Comparison of ENCODE assay signal across 10 cellular contexts in the genomic region with DNA sequence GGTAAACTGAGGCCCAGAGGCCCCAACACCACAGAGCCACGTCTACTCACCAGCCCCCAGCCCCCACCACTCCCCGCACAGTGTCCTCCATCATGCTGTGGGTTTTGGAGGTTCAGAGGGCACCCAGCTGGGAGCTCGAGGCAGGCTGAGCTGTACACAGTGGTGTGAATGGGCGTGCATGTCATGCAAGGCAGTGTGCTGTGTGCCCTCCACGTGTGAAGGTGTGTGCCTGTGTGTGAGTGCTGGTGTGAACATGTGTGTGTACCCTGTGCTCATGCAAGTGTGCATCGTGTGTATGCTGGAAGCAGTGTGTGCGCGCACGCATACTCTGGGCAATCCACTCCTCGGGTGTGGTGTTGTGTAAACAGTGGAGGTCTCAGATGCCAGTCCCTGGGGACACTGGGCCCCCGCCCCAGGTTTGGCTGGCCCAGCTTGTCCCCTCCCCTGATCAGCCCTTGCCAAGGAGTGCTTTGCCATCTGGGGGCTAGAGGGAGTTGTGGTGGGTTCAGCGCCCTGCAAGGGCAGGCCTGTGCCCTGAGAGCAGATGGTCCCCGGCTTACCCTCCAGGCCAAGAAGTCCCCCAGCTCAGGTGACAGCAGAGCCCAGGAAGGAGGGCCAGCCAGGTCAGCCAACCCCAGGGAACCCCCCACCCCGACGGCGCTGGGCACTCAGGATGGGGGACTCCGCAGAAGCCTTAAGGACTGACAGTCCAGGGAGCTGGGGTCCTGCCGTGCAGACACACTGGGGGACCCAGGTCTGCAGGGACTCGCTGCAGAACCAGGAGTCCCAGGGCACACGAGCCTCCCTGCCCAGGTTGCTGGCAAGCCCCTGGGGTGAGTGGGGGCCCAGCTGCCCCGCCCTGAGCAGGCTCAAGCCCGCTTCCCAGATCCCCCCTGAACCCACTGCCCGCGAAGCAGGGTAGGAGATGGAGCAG. TPM values are rescaled to one million over a fixed set of nuclear protein-coding genes. Genes with fewer than 3 reads are reported as not detected.
A peak's percentile ranks its signal among the peaks of the same experiment; 100 is the strongest.
DNase-seq lines count a peak whose midpoint lies in the region; ATAC-seq and TF ChIP-seq lines count a peak whose summit lies in the region.
"Had no signal": no experiment of that assay in that cellular context is flagged by ENCODE, and none has a peak within 500 bp of the region (broad histone marks: within the 10 kb centered on the region; RNA-seq: fewer than 3 reads in every experiment).

No MANE protein-coding gene starts in this region.

- H3K4me1 ChIP-seq in mesenchymal stem cell (ENCODE audit: control insufficient read depth, insufficient read depth, low read depth, low read length), result peaks cover 65% of the 10 kb centered on the region
- peaks cover 1 to 22% of the 10 kb centered on the region in 2 donors for H3K4me1 ChIP-seq in uterus

- peaks cover 14% of the 10 kb centered on the region for H3K4me1 Mint-ChIP-seq in activated CD4-positive, alpha-beta memory T cell treated with anti-CD3 and anti-CD28 coated beads for 36 hours (ENCODE audit: low read depth)

- H2AK5ac ChIP-seq in mesenchymal stem cell (ENCODE audit: low read length, severe bottlenecking), result no peak overlapping the region

- no peak for TF ChIP-seq CTCF in uterus (IDR thresholded peaks at IDR 0.05)

- H2BK120ac ChIP-seq in mesenchymal stem cell (ENCODE audit: low read depth, low read length), result no peak overlapping the region

- DNase-seq in cardiac septum (ENCODE audit: low spot score), result peak; percentile 65
- DNase-seq in Right ventricle myocardium inferior (ENCODE audit: missing footprints), result no peak
- no peak for DNase-seq in activated CD4-positive, alpha-beta memory T cell treated with anti-CD3 and anti-CD28 coated beads for 36 hours
- peak; percentile 30 for DNase-seq in mesenchymal stem cell
- no peak for DNase-seq in uterus
- no peak for DNase-seq in LoVo (ENCODE audit: low spot score)
- no peak for DNase-seq in NK-92 (lab: John Stamatoyannopoulos, UW; ENCODE audit: unreplicated experiment)
- DNase-seq in iPS-NIHi11 (ENCODE audit: low spot score), result no peak
- DNase-seq: activated CD4-positive, alpha-beta T cell treated with anti-CD3 and anti-CD28 coated beads, Interleukin-2, amount 50 U/mL, for 4 hours had no signal

- H3K23ac ChIP-seq in mesenchymal stem cell (ENCODE audit: low read length in 2 of 2), result no peak overlapping the region

- POLR2A ChIA-PET in activated CD4-positive, alpha-beta memory T cell treated with anti-CD3 and anti-CD28 coated beads for 36 hours (lab: Charles Lee), result no interaction called here

- intact Hi-C loops in cardiac septum (cut with DNase I), result no loop called here
- intact Hi-C loops in Right ventricle myocardium inferior (cut with DNase I), result no loop called here
- intact Hi-C loops in activated CD4-positive, alpha-beta memory T cell treated with anti-CD3 and anti-CD28 coated beads for 36 hours (cut with micrococcal nuclease), result no loop called here
- intact Hi-C loops in uterus (cut with DNase I; ENCODE audit: low total_unique reads), result no loop called here

- H3K14ac ChIP-seq in mesenchymal stem cell (ENCODE audit: low read length in 2 of 2), result peak overlapping the region in 1 of 2 experiments; percentile 50

- H3K4me3 Mint-ChIP-seq in activated CD4-positive, alpha-beta memory T cell treated with anti-CD3 and anti-CD28 coated beads for 36 hours, result peak overlapping the region; percentile 12

- no peak overlapping the region for H3K27ac ChIP-seq in mesenchymal stem cell (ENCODE audit: low read length, poor library complexity, severe bottlenecking)
- H3K27ac ChIP-seq in uterus, result peak overlapping the region; percentile 66 to 81

- no peaks in the 10 kb centered on the region for H3K9me3 Mint-ChIP-seq in activated CD4-positive, alpha-beta memory T cell treated with anti-CD3 and anti-CD28 coated beads for 36 hours
- H3K9me3 Mint-ChIP-seq: nephron progenitor cell had no signal

- H2AFZ ChIP-seq in mesenchymal stem cell (ENCODE audit: low read depth, low read length), result no peak overlapping the region

- H3K4me2 ChIP-seq in mesenchymal stem cell (ENCODE audit: low read length, poor library complexity, severe bottlenecking), result no peak overlapping the region

- CTCF ChIA-PET in activated CD4-positive, alpha-beta memory T cell treated with anti-CD3 and anti-CD28 coated beads for 36 hours (lab: Charles Lee), result interaction anchor here (0.6 to 9.6 kb wide), 10 partner anchors 16 to 263 kb away, joined by 3 to 179 read pairs (median 8); a partner anchor contains a TSS

- H3K9me3 ChIP-seq in mesenchymal stem cell (ENCODE audit: control insufficient read depth, low read length), result no peaks in the 10 kb centered on the region
- H3K9me3 ChIP-seq in uterus, result no peaks in the 10 kb centered on the region

- no peak for TF ChIP-seq POLR2A in uterus (IDR thresholded peaks at IDR 0.05)

- peaks cover 8% of the 10 kb centered on the region for H3K79me1 ChIP-seq in mesenchymal stem cell (replicated peaks; ENCODE audit: low read length, poor library complexity, severe bottlenecking)

- 90% methylated on average over 22 of the region's 24 CpGs for WGBS in mesenchymal stem cell

- no peaks in the 10 kb centered on the region for H3K36me3 Mint-ChIP-seq in activated CD4-positive, alpha-beta memory T cell treated with anti-CD3 and anti-CD28 coated beads for 36 hours

- peak overlapping the region in 1 of 2 experiments; percentile 50 for H2BK12ac ChIP-seq in mesenchymal stem cell (ENCODE audit: low read length in 2 of 2)

- peak overlapping the region; percentile 1 to 63 for H3K18ac ChIP-seq in mesenchymal stem cell (ENCODE audit: low read depth in 1 of 2, low read length in 2 of 2)

- H2BK5ac ChIP-seq in mesenchymal stem cell (ENCODE audit: low read depth, low read length, poor library complexity, severe bottlenecking), result no peak overlapping the region

- H2BK15ac ChIP-seq in mesenchymal stem cell (ENCODE audit: low read depth, poor library complexity, severe bottlenecking), result peak overlapping the region; percentile 73

- no peak for ATAC-seq in Right ventricle myocardium inferior

- H4K8ac ChIP-seq in mesenchymal stem cell (ENCODE audit: low read length), result no peak overlapping the region

- no peak overlapping the region for H3K27ac Mint-ChIP-seq in activated CD4-positive, alpha-beta memory T cell treated with anti-CD3 and anti-CD28 coated beads for 36 hours
- H3K27ac Mint-ChIP-seq: nephron progenitor cell had no signal

- no peak overlapping the region for H3K9ac ChIP-seq in mesenchymal stem cell (ENCODE audit: low read length)

- no peak overlapping the region for H3K4ac ChIP-seq in mesenchymal stem cell (ENCODE audit: low read depth in 1 of 2, low read length in 2 of 2)

- peak overlapping the region; percentile 30 for H4K91ac ChIP-seq in mesenchymal stem cell (ENCODE audit: low read length)

- H3K4me3 ChIP-seq in mesenchymal stem cell (ENCODE audit: insufficient read depth in 1 of 2, low read depth in 1 of 2, low read length in 2 of 2) (no peak overlapping the region), uterus (no peak overlapping the region)

- no peaks in the 10 kb centered on the region for H3K27me3 Mint-ChIP-seq in activated CD4-positive, alpha-beta memory T cell treated with anti-CD3 and anti-CD28 coated beads for 36 hours

- H3K36me3 ChIP-seq in mesenchymal stem cell (ENCODE audit: control insufficient read depth in 1 of 2, insufficient read depth in 2 of 2, low read depth in 1 of 2, low read length in 2 of 2) (peaks cover 0 to 3% of the 10 kb centered on the region in 2 experiments), uterus (no peaks in the 10 kb centered on the region)

- H3K27me3 ChIP-seq in mesenchymal stem cell (ENCODE audit: control insufficient read depth in 1 of 2, insufficient read depth in 1 of 2, low read length in 2 of 2) (peaks cover 0 to 17% of the 10 kb centered on the region in 2 experiments), uterus (no peaks in the 10 kb centered on the region)

RNA-seq across cellular contexts. Expression of a gene that starts 23.8 kb away (rescaled TPM):
- 0.73 TPM for total RNA-seq in cardiac septum
- 0.89 TPM for total RNA-seq in Right ventricle myocardium inferior
- total RNA-seq in activated CD4-positive, alpha-beta memory T cell treated with anti-CD3 and anti-CD28 coated beads for 36 hours, result 10 to 100 TPM; 33.4 to 34.2 TPM
- 0.03 TPM for polyA plus RNA-seq in mesenchymal stem cell (2013, experiment 1 of 2)
- 0.01 TPM for polyA plus RNA-seq in mesenchymal stem cell (2013, experiment 2 of 2)
- 1 to 10 TPM in 2 of 4 donors, not detected in 2; 1.7 to 3.7 TPM for total RNA-seq in uterus

Comparison
In these comparisons a context has a peak if more than half of its experiments do, and no peak if none do; other contexts are left out.
1. DNase-seq: peak in cardiac septum (single experiment) and mesenchymal stem cell (single experiment); none in Right ventricle myocardium inferior (single experiment), activated CD4-positive, alpha-beta memory T cell treated with anti-CD3 and anti-CD28 coated beads for 36 hours (single experiment), uterus (0 of 2), LoVo (single experiment), NK-92 (single experiment) and iPS-NIHi11 (single experiment).
2. RNA of a gene that starts 23.8 kb away (total RNA-seq): 33.4 to 34.2 TPM in activated CD4-positive, alpha-beta memory T cell treated with anti-CD3 and anti-CD28 coated beads for 36 hours; 1.7 to 3.7 TPM in uterus, 0.89 TPM in Right ventricle myocardium inferior (single experiment) and 0.73 TPM in cardiac septum (single experiment); every median in the first group is over 4 times any median in the second.